In the genomic region with DNA sequence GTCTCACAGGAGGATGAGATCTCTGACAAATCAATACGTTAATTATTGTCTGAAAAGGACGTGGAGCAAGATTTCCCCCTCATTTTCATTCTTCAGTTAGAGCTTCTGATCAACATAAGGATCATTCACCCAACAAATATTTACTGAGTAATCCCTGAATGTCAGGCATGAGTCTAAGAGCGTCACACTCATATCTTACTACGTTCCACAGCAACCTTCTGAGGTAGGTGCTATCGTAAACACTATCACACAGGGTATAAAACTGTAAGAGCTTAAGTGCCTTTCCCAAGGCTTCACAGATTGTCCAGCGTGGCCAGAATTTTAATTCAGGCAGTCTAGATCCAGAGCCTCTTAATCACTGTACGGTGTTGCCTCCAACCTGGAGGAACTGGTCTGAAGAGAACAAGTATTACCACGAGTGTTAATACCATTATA, we compare ENCODE assay signal across 13 cellular contexts. TPM values are rescaled to one million over a fixed set of nuclear protein-coding genes. Genes with fewer than 3 reads are reported as not detected.
DNase-seq lines count a peak whose midpoint lies in the region; ATAC-seq and TF ChIP-seq lines count a peak whose summit lies in the region.
"Had no signal": no experiment of that assay in that cellular context is flagged by ENCODE, and none has a peak within 500 bp of the region (broad histone marks: within the 10 kb centered on the region; RNA-seq: fewer than 3 reads in every experiment).

No MANE protein-coding gene starts in this region.

- TF ChIP-seq POLR2A in breast epithelium (IDR thresholded peaks at IDR 0.05) (no peak), testis (IDR thresholded peaks at IDR 0.05) (no peak)

- H3K27me3 ChIP-seq in breast epithelium (no peaks in the 10 kb centered on the region), left lung (no peaks in the 10 kb centered on the region), testis (no peaks in the 10 kb centered on the region)

- TF ChIP-seq CTCF in breast epithelium (IDR thresholded peaks at IDR 0.05) (no peak), left lung (IDR thresholded peaks at IDR 0.05) (no peak), testis (IDR thresholded peaks at IDR 0.05) (no peak)

- H3K27ac ChIP-seq in breast epithelium (peak overlapping the region; percentile 95 to 96), left lung (peak overlapping the region; percentile 77 to 78), testis (peak overlapping the region; percentile 40 to 70)

- H3K36me3 ChIP-seq in breast epithelium (no peaks in the 10 kb centered on the region), left lung (no peaks in the 10 kb centered on the region), testis (ENCODE audit: low read depth, missing control alignments) (no peaks in the 10 kb centered on the region)

- 78 to 91% methylated on average over 8 of the region's 8 CpGs for WGBS in testis, 2 donors

- H3K4me3 ChIP-seq in breast epithelium (no peak overlapping the region), left lung (no peak overlapping the region), testis (no peak overlapping the region)

- H3K9me3 ChIP-seq in breast epithelium (no peaks in the 10 kb centered on the region), left lung (no peaks in the 10 kb centered on the region), testis (no peaks in the 10 kb centered on the region)

- intact Hi-C loops in breast epithelium (cut with DNase I; ENCODE audit: low total_unique reads) = no loop called here
- intact Hi-C loops in left lung (cut with DNase I) = no loop called here
- intact Hi-C loops in testis (cut with DNase I; ENCODE audit: low total_unique reads) = no loop called here

- ATAC-seq in left lung (peak; percentile 52), HG02981 (IDR thresholded peaks at IDR 0.05; ENCODE audit: unreplicated experiment) (no peak), HG03354 (IDR thresholded peaks at IDR 0.05; ENCODE audit: poor library complexity, severe bottlenecking, unreplicated experiment) (no peak)
- ATAC-seq: stimulated activated naive B cell treated with anti-CD40 and anti-IgM and Interleukin-4, amounts not matched to agents 10 μg/mL and 1 μg/mL and 100 μg/mL, for 72 hours had no signal

- DNase-seq in HT-29 (ENCODE audit: low spot score) = peak; percentile 79
- no peak for DNase-seq in breast epithelium (ENCODE audit: low spot score in 2 of 2)
- no peak for DNase-seq in left lung
- no peak for DNase-seq in testis
- no peak for DNase-seq in globus pallidus (ENCODE audit: low spot score)
- DNase-seq: amniotic stem cell; foreskin melanocyte; GF-D8; NK-92 treated with Interleukin-12 subunit alpha and Interleukin-12 subunit beta, amount 100 ng/mL, for 24 hours; stimulated activated naive B cell treated with anti-CD40 and anti-IgM and Interleukin-4, amounts not matched to agents 10 μg/mL and 1 μg/mL and 100 μg/mL, for 72 hours had no signal

- H3K4me1 ChIP-seq in breast epithelium = peaks cover 0 to 12% of the 10 kb centered on the region in 2 donors
- peaks cover 9% of the 10 kb centered on the region in 2 donors for H3K4me1 ChIP-seq in left lung
- H3K4me1 ChIP-seq in testis = peaks cover 27% of the 10 kb centered on the region

RNA-seq across cellular contexts. Expression of a gene that starts 10.6 kb away (rescaled TPM):
- total RNA-seq in HT-29 (2014; rRNA removed; shearing (Covaris generic)) = 348 and 369 TPM in 2 replicates
- total RNA-seq in breast epithelium (100 to 1,000 TPM in 2 of 3 donors, 10 to 100 TPM in 1; 48.5 to 559 (median 290) TPM), left lung (100 to 1,000 TPM; 249 to 283 TPM), testis (10 to 100 TPM; 16.2 to 24.9 TPM)
- polyA plus RNA-seq in testis (ENCODE audit: insufficient read depth, low read depth, low replicate concordance) = 62.7 TPM
- total RNA-seq: activated CD8-positive, alpha-beta memory T cell treated with anti-CD3 and anti-CD28 coated beads for 36 hours had no signal

RNA-seq across cellular contexts. Expression of a gene that starts 54.6 kb away (rescaled TPM):
- 0.29 TPM in 1 of 2 replicates, not detected in the other for total RNA-seq in HT-29 (2014; rRNA removed; shearing (Covaris generic))
- total RNA-seq in breast epithelium (10 to 100 TPM in 2 of 3 donors, 1 to 10 TPM in 1; 7.2 to 43.8 (median 25.9) TPM), left lung (1 to 10 TPM; 8.5 to 8.8 TPM), testis (1 to 10 TPM; 1.2 to 4.2 TPM)
- polyA plus RNA-seq in testis (ENCODE audit: insufficient read depth, low read depth, low replicate concordance) = 3.1 TPM
- total RNA-seq: activated CD8-positive, alpha-beta memory T cell treated with anti-CD3 and anti-CD28 coated beads for 36 hours had no signal
